ENCODE assay signal across 18 cellular contexts in genomic region chr19:13128583-13128982, GRCh38. TPM values are rescaled to one million over a fixed set of nuclear protein-coding genes. Genes with fewer than 3 reads are reported as not detected.
DNase-seq lines count a peak whose midpoint lies in the region; ATAC-seq and TF ChIP-seq lines count a peak whose summit lies in the region.
"Had no signal": no experiment of that assay in that cellular context is flagged by ENCODE, and none has a peak within 500 bp of the region (broad histone marks: within the 10 kb centered on the region; RNA-seq: fewer than 3 reads in every experiment).

No MANE protein-coding gene starts in this region.

- H3K27me3 Mint-ChIP-seq in progenitor cell of endocrine pancreas = no peaks in the 10 kb centered on the region

- peak overlapping the region; percentile 87 for H3K27ac Mint-ChIP-seq in progenitor cell of endocrine pancreas

- H3K4me3 ChIP-seq in SJCRH30 (no peak overlapping the region), BE2C (ENCODE audit: low read depth, low read length) (no peak overlapping the region)
- H3K4me3 ChIP-seq: sigmoid colon had no signal

- no peak overlapping the region for H3K4me3 Mint-ChIP-seq in progenitor cell of endocrine pancreas (ENCODE audit: low read depth)

- H3K4me1 ChIP-seq in SJCRH30 (peaks cover 17% of the 10 kb centered on the region), BE2C (no peaks in the 10 kb centered on the region)

- H3K27me3 ChIP-seq in SJCRH30 (no peaks in the 10 kb centered on the region), BE2C (no peaks in the 10 kb centered on the region)
- H3K27me3 ChIP-seq: sigmoid colon had no signal

- H3K9me3 ChIP-seq in SJCRH30 (replicated peaks) (no peaks in the 10 kb centered on the region), BE2C (no peaks in the 10 kb centered on the region)
- H3K9me3 ChIP-seq: sigmoid colon had no signal

- peak overlapping the region; percentile 49 for H3K27ac ChIP-seq in SJCRH30
- H3K27ac ChIP-seq: sigmoid colon had no signal

- peaks cover 15% of the 10 kb centered on the region for H3K4me1 Mint-ChIP-seq in progenitor cell of endocrine pancreas (ENCODE audit: low read depth)

- intact Hi-C loops in Right ventricle myocardium superior (cut with DNase I) (no loop called here), left cardiac atrium (cut with DNase I) (no loop called here)

- ATAC-seq in Right ventricle myocardium superior (ENCODE audit: poor library complexity) (peak; percentile 37), left cardiac atrium (no peak), esophagus mucosa (peak; percentile 7), GM21529 (IDR thresholded peaks at IDR 0.05; ENCODE audit: unreplicated experiment) (no peak)

- no peaks in the 10 kb centered on the region for H3K9me3 Mint-ChIP-seq in progenitor cell of endocrine pancreas (ENCODE audit: low read depth)

- no peak for TF ChIP-seq CTCF in progenitor cell of endocrine pancreas (IDR thresholded peaks at IDR 0.05; ENCODE audit: unreplicated experiment)
- no peak for TF ChIP-seq CTCF in BE2C (IDR thresholded peaks at IDR 0.05; ENCODE audit: low read depth, low read length)

- no peaks in the 10 kb centered on the region for H3K36me3 Mint-ChIP-seq in progenitor cell of endocrine pancreas (ENCODE audit: insufficient read depth)

- H3K36me3 ChIP-seq in SJCRH30 = peaks cover 41% of the 10 kb centered on the region
- peaks cover 21% of the 10 kb centered on the region for H3K36me3 ChIP-seq in BE2C

- DNase-seq in Right ventricle myocardium superior (no peak), left cardiac atrium (no peak), SJCRH30 (no peak), progenitor cell of endocrine pancreas (ENCODE audit: low spot score, unreplicated experiment) (no peak), NCI-H2171 (lab: John Stamatoyannopoulos, UW) (no peak), BE2C (no peak)
- DNase-seq: activated effector memory CD4-positive, alpha-beta T cell treated with anti-CD3 and anti-CD28 coated beads, Interleukin-2, amount 50 U/mL, for 16 hours; aorta; GOT3; kidney; NCI-H187 treated with DMSO at 0.1 percent for 48 hours; NCI-H446 treated with DMSO at 0.1 percent for 48 hours; occipital lobe; RPMI8226; sigmoid colon; stimulated activated CD4-positive, alpha-beta T cell treated with anti-CD3 and anti-CD28 coated beads, Interleukin-1b, Interleukin-23, amount 100 ng/mL, for 48 hours had no signal

RNA-seq across cellular contexts. Expression of gene NACC1, which starts 10.5 kb away (rescaled TPM):
- 44.6 TPM for total RNA-seq in Right ventricle myocardium superior
- 10 to 100 TPM; 34.9 to 47.8 TPM for total RNA-seq in left cardiac atrium
- 103 and 105 TPM in 2 replicates for total RNA-seq in SJCRH30 (2014; rRNA removed; shearing (Covaris generic))
- total RNA-seq in esophagus mucosa = 40.0 TPM
- total RNA-seq in progenitor cell of endocrine pancreas = 92.3 and 103 TPM in 2 replicates
- 97.8 TPM for polyA plus RNA-seq in BE2C (2012; ENCODE audit: insufficient read depth, insufficient read length, low read depth)

RNA-seq across cellular contexts. Expression of gene TRMT1, which starts 12.0 kb away (rescaled TPM):
- 18.4 TPM for total RNA-seq in Right ventricle myocardium superior
- 10 to 100 TPM; 18.4 to 20.9 TPM for total RNA-seq in left cardiac atrium
- 54.1 and 59.0 TPM in 2 replicates for total RNA-seq in SJCRH30 (2014; rRNA removed; shearing (Covaris generic))
- 23.8 TPM for total RNA-seq in esophagus mucosa
- total RNA-seq in progenitor cell of endocrine pancreas = 51.5 and 52.4 TPM in 2 replicates
- polyA plus RNA-seq in BE2C (2012; ENCODE audit: insufficient read depth, insufficient read length, low read depth) = 98.5 TPM

RNA-seq across cellular contexts. Expression of gene STX10, which starts 21.6 kb away (rescaled TPM):
- total RNA-seq in Right ventricle myocardium superior = 38.2 TPM
- total RNA-seq in left cardiac atrium = 10 to 100 TPM; 30.0 to 36.1 TPM
- 58.5 and 70.7 TPM in 2 replicates for total RNA-seq in SJCRH30 (2014; rRNA removed; shearing (Covaris generic))
- 46.0 TPM for total RNA-seq in esophagus mucosa
- 49.2 and 55.9 TPM in 2 replicates for total RNA-seq in progenitor cell of endocrine pancreas
- polyA plus RNA-seq in BE2C (2012; ENCODE audit: insufficient read depth, insufficient read length, low read depth) = 274 TPM

RNA-seq across cellular contexts. Expression of gene IER2, which starts 21.6 kb away (rescaled TPM):
- 17.7 TPM for total RNA-seq in Right ventricle myocardium superior
- total RNA-seq in left cardiac atrium = 10 to 100 TPM; 36.9 to 61.3 TPM
- total RNA-seq in SJCRH30 (2014; rRNA removed; shearing (Covaris generic)) = 30.2 and 31.7 TPM in 2 replicates
- 97.7 TPM for total RNA-seq in esophagus mucosa
- total RNA-seq in progenitor cell of endocrine pancreas = 88.4 and 93.4 TPM in 2 replicates
- polyA plus RNA-seq in BE2C (2012; ENCODE audit: insufficient read depth, insufficient read length, low read depth) = 291 TPM

RNA-seq across cellular contexts. Expression of gene LYL1, which starts 25.9 kb away (rescaled TPM):
- total RNA-seq in Right ventricle myocardium superior = 7.2 TPM
- total RNA-seq in left cardiac atrium = 1 to 10 TPM; 7.5 to 9.0 TPM
- total RNA-seq in SJCRH30 (2014; rRNA removed; shearing (Covaris generic)) = 0.08 TPM in 1 of 2 replicates, not detected in the other
- 1.4 TPM for total RNA-seq in esophagus mucosa
- total RNA-seq in progenitor cell of endocrine pancreas = 0.47 and 0.50 TPM in 2 replicates
- polyA plus RNA-seq in BE2C (2012; ENCODE audit: insufficient read depth, insufficient read length, low read depth) = 75.7 TPM

Comparison
In these comparisons a context has a peak if more than half of its experiments do, and no peak if none do; other contexts are left out.
1. ATAC-seq: peak in Right ventricle myocardium superior (single experiment) and esophagus mucosa (single experiment); none in left cardiac atrium (0 of 2) and GM21529 (single experiment).